Comparison of ENCODE assay signal across 1 cellular context in the genomic region with DNA sequence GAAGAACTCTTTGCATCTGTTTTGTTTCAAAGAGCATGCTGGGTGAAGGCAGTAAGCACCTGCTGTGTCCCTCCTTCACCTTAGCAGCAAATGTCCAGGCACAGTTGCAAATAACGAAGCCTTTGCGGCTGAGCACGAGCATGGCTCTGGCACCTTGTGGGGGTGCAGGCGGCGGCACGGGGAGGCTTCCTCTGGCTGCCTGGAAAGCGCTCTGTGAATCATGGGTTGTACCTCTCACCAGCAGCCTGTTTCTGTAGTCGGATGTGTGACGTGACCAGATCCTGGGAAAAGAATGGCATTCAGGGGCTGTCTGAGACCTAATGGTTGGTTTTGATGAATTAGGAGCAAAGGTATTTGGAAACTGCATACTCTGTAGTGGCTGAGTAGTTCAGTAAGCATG.
TF ChIP-seq lines count a peak whose summit lies in the region.

No MANE protein-coding gene starts in this region.

TF ChIP-seq in H1, 55 proteins besides CTCF, POLR2A, EP300 and RAD21:
- no peak for TF ChIP-seq CTBP2 (IDR thresholded peaks at IDR 0.05; ENCODE audit: borderline replicate concordance, insufficient read depth, insufficient read length, low read length)
- no peak for TF ChIP-seq BCL11A (IDR thresholded peaks at IDR 0.05; ENCODE audit: low read depth in 2 of 2, low read length in 2 of 2)
- TF ChIP-seq, protein P1, sequence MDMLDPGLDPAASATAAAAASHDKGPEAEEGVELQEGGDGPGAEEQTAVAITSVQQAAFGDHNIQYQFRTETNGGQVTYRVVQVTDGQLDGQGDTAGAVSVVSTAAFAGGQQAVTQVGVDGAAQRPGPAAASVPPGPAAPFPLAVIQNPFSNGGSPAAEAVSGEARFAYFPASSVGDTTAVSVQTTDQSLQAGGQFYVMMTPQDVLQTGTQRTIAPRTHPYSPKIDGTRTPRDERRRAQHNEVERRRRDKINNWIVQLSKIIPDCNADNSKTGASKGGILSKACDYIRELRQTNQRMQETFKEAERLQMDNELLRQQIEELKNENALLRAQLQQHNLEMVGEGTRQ (IDR thresholded peaks at IDR 0.05; ENCODE audit: low read length), result no peak
- TF ChIP-seq EGR1 (IDR thresholded peaks at IDR 0.05; ENCODE audit: borderline replicate concordance, low read depth, low read length), result no peak
- TF ChIP-seq RFX5 (IDR thresholded peaks at IDR 0.05; ENCODE audit: borderline replicate concordance, low read depth, low read length), result no peak
- no peak for TF ChIP-seq SP4 (IDR thresholded peaks at IDR 0.05; ENCODE audit: low read length)
- no peak for TF ChIP-seq HDAC6 (IDR thresholded peaks at IDR 0.05; ENCODE audit: low read depth, low read length)
- TF ChIP-seq, protein P2, sequence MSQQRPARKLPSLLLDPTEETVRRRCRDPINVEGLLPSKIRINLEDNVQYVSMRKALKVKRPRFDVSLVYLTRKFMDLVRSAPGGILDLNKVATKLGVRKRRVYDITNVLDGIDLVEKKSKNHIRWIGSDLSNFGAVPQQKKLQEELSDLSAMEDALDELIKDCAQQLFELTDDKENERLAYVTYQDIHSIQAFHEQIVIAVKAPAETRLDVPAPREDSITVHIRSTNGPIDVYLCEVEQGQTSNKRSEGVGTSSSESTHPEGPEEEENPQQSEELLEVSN (IDR thresholded peaks at IDR 0.05), result no peak
- TF ChIP-seq, protein P3, sequence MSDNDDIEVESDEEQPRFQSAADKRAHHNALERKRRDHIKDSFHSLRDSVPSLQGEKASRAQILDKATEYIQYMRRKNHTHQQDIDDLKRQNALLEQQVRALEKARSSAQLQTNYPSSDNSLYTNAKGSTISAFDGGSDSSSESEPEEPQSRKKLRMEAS (IDR thresholded peaks at IDR 0.05), result no peak
- no peak for TF ChIP-seq GTF2F1 (IDR thresholded peaks at IDR 0.05; ENCODE audit: borderline replicate concordance, low read depth, low read length)
- no peak for TF ChIP-seq NANOG (IDR thresholded peaks at IDR 0.05; ENCODE audit: insufficient read depth, low read depth, low read length, poor library complexity, severe bottlenecking)
- no peak for TF ChIP-seq FOSL1 (IDR thresholded peaks at IDR 0.05; ENCODE audit: insufficient read depth, low read depth, low read length)
- TF ChIP-seq CHD2 (IDR thresholded peaks at IDR 0.05; ENCODE audit: low read length), result no peak
- TF ChIP-seq RBBP5 (IDR thresholded peaks at IDR 0.05; ENCODE audit: borderline replicate concordance, low read depth, low read length), result no peak
- TF ChIP-seq POU5F1 (IDR thresholded peaks at IDR 0.05; ENCODE audit: low read depth, low read length), result no peak
- TF ChIP-seq TAF7 (optimal IDR thresholded peaks at IDR 0.05; ENCODE audit: borderline replicate concordance, low read depth, low read length), result no peak
- no peak for TF ChIP-seq SUZ12 (IDR thresholded peaks at IDR 0.05; ENCODE audit: low read length)
- no peak for TF ChIP-seq POLR2AphosphoS5 (IDR thresholded peaks at IDR 0.05; ENCODE audit: low read depth, low read length)
- no peak for TF ChIP-seq HDAC2 (IDR thresholded peaks at IDR 0.05; ENCODE audit: borderline replicate concordance in 1 of 2, low read depth in 2 of 2, low read length in 2 of 2)
- TF ChIP-seq CBX8 (IDR thresholded peaks at IDR 0.05; ENCODE audit: borderline replicate concordance, low read depth, low read length), result no peak
